In genomic region chr17:15478845-15479244, GRCh38 we compare ENCODE assay signal across 28 cellular contexts.
"Had no signal": no experiment of that assay in that cellular context is flagged by ENCODE, and none has a peak within 500 bp of the region (broad histone marks: within the 10 kb centered on the region; RNA-seq: fewer than 3 reads in every experiment).

No MANE protein-coding gene starts in this region.

- H3K27me3 ChIP-seq: ascending aorta, cardiac muscle cell, esophagus muscularis mucosa, foreskin keratinocyte, heart left ventricle, pancreas, spleen, testis, transverse colon had no signal

- H3K4me1 Mint-ChIP-seq: activated CD4-positive, alpha-beta memory T cell treated with anti-CD3 and anti-CD28 coated beads, Interleukin-2, amount 10 ng/mL, durations not matched to agents 7 days and 5 days; naive B cell had no signal

- H3K27me3 Mint-ChIP-seq: activated CD4-positive, alpha-beta memory T cell treated with anti-CD3 and anti-CD28 coated beads, Interleukin-2, amount 10 ng/mL, durations not matched to agents 7 days and 5 days; activated CD4-positive, alpha-beta T cell treated with anti-CD3 and anti-CD28 coated beads, Interleukin-2, amount 10 ng/mL, durations not matched to agents 24 days and 14 days; activated naive CD8-positive, alpha-beta T cell treated with anti-CD3 and anti-CD28 coated beads, Interleukin-2, amount 10 ng/mL, durations not matched to agents 7 days and 5 days; brain; naive B cell; T-helper 17 cell had no signal

- H3K27ac Mint-ChIP-seq: activated CD4-positive, alpha-beta memory T cell treated with anti-CD3 and anti-CD28 coated beads, Interleukin-2, amount 10 ng/mL, durations not matched to agents 7 days and 5 days; activated CD4-positive, alpha-beta T cell treated with anti-CD3 and anti-CD28 coated beads, Interleukin-2, amount 10 ng/mL, durations not matched to agents 24 days and 14 days; activated naive CD4-positive, alpha-beta T cell treated with anti-CD3 and anti-CD28 coated beads for 36 hours; activated naive CD8-positive, alpha-beta T cell treated with anti-CD3 and anti-CD28 coated beads, Interleukin-2, amount 10 ng/mL, durations not matched to agents 7 days and 5 days; brain; T-helper 17 cell had no signal

- H3K27ac ChIP-seq: ascending aorta, cardiac muscle cell, coronary artery, esophagus muscularis mucosa, foreskin keratinocyte, heart left ventricle, pancreas, psoas muscle, spleen, testis, transverse colon, WERI-Rb-1 had no signal

- H3K36me3 ChIP-seq: cardiac muscle cell, pancreas, transverse colon, WERI-Rb-1 had no signal

- H3K4me3 ChIP-seq: ascending aorta, cardiac muscle cell, coronary artery, esophagus muscularis mucosa, heart left ventricle, lung, pancreas, psoas muscle, spleen, testis, transverse colon had no signal

- H3K9me3 Mint-ChIP-seq: activated CD4-positive, alpha-beta memory T cell treated with anti-CD3 and anti-CD28 coated beads, Interleukin-2, amount 10 ng/mL, durations not matched to agents 7 days and 5 days; activated CD4-positive, alpha-beta T cell treated with anti-CD3 and anti-CD28 coated beads, Interleukin-2, amount 10 ng/mL, durations not matched to agents 24 days and 14 days; activated naive CD4-positive, alpha-beta T cell treated with anti-CD3 and anti-CD28 coated beads for 36 hours; activated naive CD8-positive, alpha-beta T cell treated with anti-CD3 and anti-CD28 coated beads, Interleukin-2, amount 10 ng/mL, durations not matched to agents 7 days and 5 days; brain; mesothelial cell of epicardium; naive B cell had no signal

- ATAC-seq: activated CD4-positive, CD25-positive, alpha-beta regulatory T cell treated with anti-CD3 and anti-CD28 coated beads, Interleukin-2, amount 50 U/mL, for 24 hours; foreskin keratinocyte; left lobe of liver; pancreas; psoas muscle; stimulated activated naive CD8-positive, alpha-beta T cell treated with anti-CD3 and anti-CD28 coated beads, Interleukin-15, Interleukin-2, amounts not matched to agents 100 U/mL and 50 U/mL, for 24 hours; T-helper 17 cell had no signal

- H3K4me1 ChIP-seq: foreskin keratinocyte, pancreas, psoas muscle, testis had no signal

- H3K4me3 Mint-ChIP-seq: activated CD4-positive, alpha-beta memory T cell treated with anti-CD3 and anti-CD28 coated beads, Interleukin-2, amount 10 ng/mL, durations not matched to agents 7 days and 5 days; activated CD4-positive, alpha-beta T cell treated with anti-CD3 and anti-CD28 coated beads, Interleukin-2, amount 10 ng/mL, durations not matched to agents 24 days and 14 days; activated naive CD4-positive, alpha-beta T cell treated with anti-CD3 and anti-CD28 coated beads for 36 hours; activated naive CD8-positive, alpha-beta T cell treated with anti-CD3 and anti-CD28 coated beads, Interleukin-2, amount 10 ng/mL, durations not matched to agents 7 days and 5 days; brain; mesothelial cell of epicardium; naive B cell; T-helper 17 cell had no signal

- DNase-seq: activated CD4-positive, alpha-beta memory T cell treated with anti-CD3 and anti-CD28 coated beads, Interleukin-2, amount 10 ng/mL, durations not matched to agents 7 days and 5 days; activated CD4-positive, alpha-beta T cell treated with anti-CD3 and anti-CD28 coated beads, Interleukin-2, amount 10 ng/mL, durations not matched to agents 24 days and 14 days; activated effector memory CD4-positive, alpha-beta T cell treated with anti-CD3 and anti-CD28 coated beads, Interleukin-2, amount 50 U/mL, for 16 hours; activated naive CD4-positive, alpha-beta T cell treated with anti-CD3 and anti-CD28 coated beads for 36 hours; activated naive CD8-positive, alpha-beta T cell treated with anti-CD3 and anti-CD28 coated beads, Interleukin-2, amount 10 ng/mL, durations not matched to agents 7 days and 5 days; foreskin keratinocyte; heart left ventricle; naive B cell; nucleus accumbens; pancreas; psoas muscle; spleen; stimulated activated CD4-positive, alpha-beta T cell treated with anti-CD3 and anti-CD28 coated beads, Interleukin-2, amount 100 ng/mL, for 48 hours; stimulated activated naive CD8-positive, alpha-beta T cell treated with anti-CD3 and anti-CD28 coated beads, Interleukin-15, Interleukin-2, amounts not matched to agents 100 U/mL and 50 U/mL, for 24 hours; T-helper 17 cell; T1000; testis; transverse colon; WERI-Rb-1 had no signal

- H3K9me3 ChIP-seq: ascending aorta, esophagus muscularis mucosa, heart left ventricle, pancreas, psoas muscle, spleen, testis, transverse colon had no signal
